12 cellular contexts compared by ENCODE assay signal in genomic region chr16:73000020-73000906, GRCh38. TPM values are rescaled to one million over a fixed set of nuclear protein-coding genes. Genes with fewer than 3 reads are reported as not detected.
DNase-seq lines count a peak whose midpoint lies in the region; ATAC-seq lines count a peak whose summit lies in the region.
"Had no signal": no experiment of that assay in that cellular context is flagged by ENCODE, and none has a peak within 500 bp of the region (broad histone marks: within the 10 kb centered on the region; RNA-seq: fewer than 3 reads in every experiment).

No MANE protein-coding gene starts in this region.

- intact Hi-C loops in left ventricle myocardium superior (cut with micrococcal nuclease): no loop called here
- intact Hi-C loops in activated T-helper 1 cell treated with anti-CD3 and anti-CD28 coated beads, Interleukin-12 subunit alpha, Interleukin-12 subunit beta, Interleukin-2, Interleukin-4 antibody, amounts not matched to agents 30 ng/mL and 10 ng/mL and 1 ng/mL, durations not matched to agents 14 hours and 24 hours and 36 hours (cut with micrococcal nuclease): no loop called here

- no peak overlapping the region for H3K4me3 Mint-ChIP-seq in activated T-helper 1 cell treated with anti-CD3 and anti-CD28 coated beads, Interleukin-12 subunit alpha, Interleukin-12 subunit beta, Interleukin-2, Interleukin-4 antibody, amounts not matched to agents 30 ng/mL and 10 ng/mL and 1 ng/mL, durations not matched to agents 14 hours and 24 hours and 36 hours
- H3K4me3 Mint-ChIP-seq: H9; naive thymus-derived CD8-positive, alpha-beta T cell; stimulated activated naive CD8-positive, alpha-beta T cell treated with anti-CD3 and anti-CD28 coated beads, Interleukin-15, Interleukin-2, amounts not matched to agents 100 ng/mL and 50 ng/mL, for 24 hours had no signal

- H3K27ac Mint-ChIP-seq in activated T-helper 1 cell treated with anti-CD3 and anti-CD28 coated beads, Interleukin-12 subunit alpha, Interleukin-12 subunit beta, Interleukin-2, Interleukin-4 antibody, amounts not matched to agents 30 ng/mL and 10 ng/mL and 1 ng/mL, durations not matched to agents 14 hours and 24 hours and 36 hours: no peak overlapping the region
- H3K27ac Mint-ChIP-seq: H9; naive thymus-derived CD8-positive, alpha-beta T cell; stimulated activated naive CD8-positive, alpha-beta T cell treated with anti-CD3 and anti-CD28 coated beads, Interleukin-15, Interleukin-2, amounts not matched to agents 100 ng/mL and 50 ng/mL, for 24 hours had no signal

- H3K9me3 Mint-ChIP-seq in activated T-helper 1 cell treated with anti-CD3 and anti-CD28 coated beads, Interleukin-12 subunit alpha, Interleukin-12 subunit beta, Interleukin-2, Interleukin-4 antibody, amounts not matched to agents 30 ng/mL and 10 ng/mL and 1 ng/mL, durations not matched to agents 14 hours and 24 hours and 36 hours: peaks cover 19% of the 10 kb centered on the region
- H3K9me3 Mint-ChIP-seq: stimulated activated naive CD8-positive, alpha-beta T cell treated with anti-CD3 and anti-CD28 coated beads, Interleukin-15, Interleukin-2, amounts not matched to agents 100 ng/mL and 50 ng/mL, for 24 hours had no signal

- no peaks in the 10 kb centered on the region for H3K4me1 Mint-ChIP-seq in activated T-helper 1 cell treated with anti-CD3 and anti-CD28 coated beads, Interleukin-12 subunit alpha, Interleukin-12 subunit beta, Interleukin-2, Interleukin-4 antibody, amounts not matched to agents 30 ng/mL and 10 ng/mL and 1 ng/mL, durations not matched to agents 14 hours and 24 hours and 36 hours (ENCODE audit: low read depth)

- H3K27me3 Mint-ChIP-seq in activated T-helper 1 cell treated with anti-CD3 and anti-CD28 coated beads, Interleukin-12 subunit alpha, Interleukin-12 subunit beta, Interleukin-2, Interleukin-4 antibody, amounts not matched to agents 30 ng/mL and 10 ng/mL and 1 ng/mL, durations not matched to agents 14 hours and 24 hours and 36 hours (ENCODE audit: insufficient read depth): no peaks in the 10 kb centered on the region
- H3K27me3 Mint-ChIP-seq: naive thymus-derived CD8-positive, alpha-beta T cell; stimulated activated naive CD8-positive, alpha-beta T cell treated with anti-CD3 and anti-CD28 coated beads, Interleukin-15, Interleukin-2, amounts not matched to agents 100 ng/mL and 50 ng/mL, for 24 hours had no signal

- H3K36me3 Mint-ChIP-seq in activated T-helper 1 cell treated with anti-CD3 and anti-CD28 coated beads, Interleukin-12 subunit alpha, Interleukin-12 subunit beta, Interleukin-2, Interleukin-4 antibody, amounts not matched to agents 30 ng/mL and 10 ng/mL and 1 ng/mL, durations not matched to agents 14 hours and 24 hours and 36 hours (ENCODE audit: low read depth): no peaks in the 10 kb centered on the region
- H3K36me3 Mint-ChIP-seq: naive thymus-derived CD8-positive, alpha-beta T cell had no signal

- peak; percentile 78 for ATAC-seq in left ventricle myocardium superior
- ATAC-seq: naive thymus-derived CD8-positive, alpha-beta T cell had no signal

- H3K27ac ChIP-seq in angular gyrus (ENCODE audit: low read depth, low read length): peak overlapping the region; percentile 56

- DNase-seq in G401 (ENCODE audit: low spot score) (peak; percentile 27), left ventricle myocardium superior (peak; percentile 68), retina (peak; percentile 41), NOMO-1 treated with DMSO at 0.1 percent for 48 hours (lab: John Stamatoyannopoulos, UW; ENCODE audit: unreplicated experiment) (no peak), hepatic stellate cell (ENCODE audit: low spot score) (no peak)
- DNase-seq in stimulated activated CD4-positive, alpha-beta T cell treated with anti-CD3 and anti-CD28 coated beads, Interleukin-2, amount 100 ng/mL, for 24 hours: no peak
- DNase-seq in activated T-helper 1 cell treated with anti-CD3 and anti-CD28 coated beads, Interleukin-12 subunit alpha, Interleukin-12 subunit beta, Interleukin-2, Interleukin-4 antibody, amounts not matched to agents 30 ng/mL and 10 ng/mL and 1 ng/mL, durations not matched to agents 14 hours and 24 hours and 36 hours (ENCODE audit: low spot score): no peak
- DNase-seq: H9; naive thymus-derived CD8-positive, alpha-beta T cell; T-helper 9 cell had no signal

- in situ Hi-C loops in G401 (cut with HindIII; ENCODE audit: low sequenced_read_pairs): no loop called here

RNA-seq across cellular contexts. Expression of gene ZFHX3, which starts 47.7 kb away (rescaled TPM):
- total RNA-seq in G401 (2014; rRNA removed; shearing (Covaris generic)): 1.5 and 3.5 TPM in 2 replicates
- total RNA-seq in left ventricle myocardium superior: 8.1 TPM
- 0.34 TPM in 2 replicates for total RNA-seq in activated T-helper 1 cell treated with anti-CD3 and anti-CD28 coated beads, Interleukin-12 subunit alpha, Interleukin-12 subunit beta, Interleukin-2, Interleukin-4 antibody, amounts not matched to agents 30 ng/mL and 10 ng/mL and 1 ng/mL, durations not matched to agents 14 hours and 24 hours and 36 hours

Comparison
In these comparisons a context has a peak if more than half of its experiments do, and no peak if none do; other contexts are left out.
1. DNase-seq: peak in G401 (single experiment), left ventricle myocardium superior (single experiment) and retina (single experiment); none in NOMO-1 treated with DMSO at 0.1 percent for 48 hours (single experiment), stimulated activated CD4-positive, alpha-beta T cell treated with anti-CD3 and anti-CD28 coated beads, Interleukin-2, amount 100 ng/mL, for 24 hours (0 of 2), activated T-helper 1 cell treated with anti-CD3 and anti-CD28 coated beads, Interleukin-12 subunit alpha, Interleukin-12 subunit beta, Interleukin-2, Interleukin-4 antibody, amounts not matched to agents 30 ng/mL and 10 ng/mL and 1 ng/mL, durations not matched to agents 14 hours and 24 hours and 36 hours (single experiment) and hepatic stellate cell (single experiment).